In genomic region chr1:202834771-202835547, GRCh38 we compare ENCODE assay signal across 12 cellular contexts. TPM values are rescaled to one million over a fixed set of nuclear protein-coding genes. Genes with fewer than 3 reads are reported as not detected.
DNase-seq lines count a peak whose midpoint lies in the region; ATAC-seq and TF ChIP-seq lines count a peak whose summit lies in the region.
"Had no signal": no experiment of that assay in that cellular context is flagged by ENCODE, and none has a peak within 500 bp of the region (broad histone marks: within the 10 kb centered on the region; RNA-seq: fewer than 3 reads in every experiment).

No MANE protein-coding gene starts in this region.

- intact Hi-C loops in esophagus squamous epithelium (cut with DNase I) = no loop called here

- peak overlapping the region; percentile 84 for H3K27ac Mint-ChIP-seq in activated CD8-positive, alpha-beta T cell treated with anti-CD3 and anti-CD28 coated beads, Interleukin-2, amount 10 ng/mL, durations not matched to agents 7 days and 5 days
- H3K27ac Mint-ChIP-seq in stimulated activated naive CD8-positive, alpha-beta T cell treated with anti-CD3 and anti-CD28 coated beads, Interleukin-15, amount 100 ng/mL, for 72 hours = no peak overlapping the region

- POLR2A ChIA-PET in activated CD8-positive, alpha-beta T cell treated with anti-CD3 and anti-CD28 coated beads, Interleukin-2, amount 10 ng/mL, durations not matched to agents 7 days and 5 days (lab: Charles Lee) = interaction anchor here (1.2 to 1.9 kb wide), 4 partner anchors 9 to 92 kb away, joined by 3 to 10 read pairs (median 4); partner anchors contain the start of genes KLHL12 and PCAT6

- H3K36me3 Mint-ChIP-seq in activated CD8-positive, alpha-beta T cell treated with anti-CD3 and anti-CD28 coated beads, Interleukin-2, amount 10 ng/mL, durations not matched to agents 7 days and 5 days (ENCODE audit: low read depth) = no peaks in the 10 kb centered on the region

- H3K4me3 ChIP-seq in esophagus squamous epithelium = no peak overlapping the region
- no peak overlapping the region for H3K4me3 ChIP-seq in foreskin fibroblast (ENCODE audit: low read depth in 1 of 2, low read length in 2 of 2)
- H3K4me3 ChIP-seq: body of pancreas, hepatocyte, spleen had no signal

- in situ Hi-C loops in G401 (cut with HindIII; ENCODE audit: low sequenced_read_pairs) = no loop called here

- H3K4me1 ChIP-seq in esophagus squamous epithelium = peaks cover 34 to 49% (median 34%) of the 10 kb centered on the region in 3 donors
- H3K4me1 ChIP-seq: body of pancreas had no signal

- CTCF ChIA-PET in activated CD8-positive, alpha-beta T cell treated with anti-CD3 and anti-CD28 coated beads, Interleukin-2, amount 10 ng/mL, durations not matched to agents 7 days and 5 days (lab: Charles Lee) = interaction anchor here (0.8 to 1.8 kb wide), 5 partner anchors 9 to 54 kb away, joined by 3 to 6 read pairs (median 3); partner anchors contain the start of gene KDM5B

- TF ChIP-seq CTCF in esophagus squamous epithelium (IDR thresholded peaks at IDR 0.05) = no peak
- no peak for TF ChIP-seq CTCF in foreskin fibroblast (IDR thresholded peaks at IDR 0.05; ENCODE audit: low read depth, low read length)

- H3K9me3 ChIP-seq in esophagus squamous epithelium = no peaks in the 10 kb centered on the region
- H3K9me3 ChIP-seq: body of pancreas, spleen had no signal

- no peaks in the 10 kb centered on the region for H3K27me3 Mint-ChIP-seq in activated CD8-positive, alpha-beta T cell treated with anti-CD3 and anti-CD28 coated beads, Interleukin-2, amount 10 ng/mL, durations not matched to agents 7 days and 5 days (ENCODE audit: low read depth)
- peaks cover 13% of the 10 kb centered on the region for H3K27me3 Mint-ChIP-seq in stimulated activated naive CD8-positive, alpha-beta T cell treated with anti-CD3 and anti-CD28 coated beads, Interleukin-15, amount 100 ng/mL, for 72 hours

- H3K27me3 ChIP-seq in esophagus squamous epithelium = no peaks in the 10 kb centered on the region
- H3K27me3 ChIP-seq: body of pancreas, hepatocyte had no signal

- no peaks in the 10 kb centered on the region for H3K36me3 ChIP-seq in esophagus squamous epithelium
- H3K36me3 ChIP-seq: spleen had no signal

- DNase-seq in activated naive CD4-positive, alpha-beta T cell treated with Interleukin-2 at 50 U/mL for 16 hours = peak; percentile 37
- DNase-seq in activated naive CD4-positive, alpha-beta T cell (lab: John Stamatoyannopoulos, UW) = no peak
- peak; percentile 41 for DNase-seq in activated CD8-positive, alpha-beta T cell treated with anti-CD3 and anti-CD28 coated beads, Interleukin-2, amount 10 ng/mL, durations not matched to agents 7 days and 5 days
- DNase-seq in esophagus squamous epithelium (lab: John Stamatoyannopoulos, UW) (no peak), RKO (ENCODE audit: low spot score) (no peak), foreskin fibroblast (no peak), G401 (ENCODE audit: low spot score) (no peak)
- DNase-seq in stimulated activated naive CD8-positive, alpha-beta T cell treated with anti-CD3 and anti-CD28 coated beads, Interleukin-15, amount 100 ng/mL, for 72 hours = no peak
- DNase-seq: body of pancreas, spleen had no signal

- H3K27ac ChIP-seq in esophagus squamous epithelium = peak overlapping the region; percentile 65 to 72 (median 70)
- H3K27ac ChIP-seq: body of pancreas, hepatocyte, spleen had no signal

- peak overlapping the region; percentile 49 for H3K4me3 Mint-ChIP-seq in activated CD8-positive, alpha-beta T cell treated with anti-CD3 and anti-CD28 coated beads, Interleukin-2, amount 10 ng/mL, durations not matched to agents 7 days and 5 days
- H3K4me3 Mint-ChIP-seq in stimulated activated naive CD8-positive, alpha-beta T cell treated with anti-CD3 and anti-CD28 coated beads, Interleukin-15, amount 100 ng/mL, for 72 hours = peak overlapping the region; percentile 45 to 56

- no peaks in the 10 kb centered on the region for H3K9me3 Mint-ChIP-seq in activated CD8-positive, alpha-beta T cell treated with anti-CD3 and anti-CD28 coated beads, Interleukin-2, amount 10 ng/mL, durations not matched to agents 7 days and 5 days (ENCODE audit: insufficient read depth)
- H3K9me3 Mint-ChIP-seq in stimulated activated naive CD8-positive, alpha-beta T cell treated with anti-CD3 and anti-CD28 coated beads, Interleukin-15, amount 100 ng/mL, for 72 hours = no peaks in the 10 kb centered on the region

- peak; percentile 43 for ATAC-seq in activated CD8-positive, alpha-beta T cell treated with anti-CD3 and anti-CD28 coated beads, Interleukin-2, amount 10 ng/mL, durations not matched to agents 7 days and 5 days
- peak; percentile 62 for ATAC-seq in stimulated activated naive CD8-positive, alpha-beta T cell treated with anti-CD3 and anti-CD28 coated beads, Interleukin-15, amount 100 ng/mL, for 72 hours
- ATAC-seq: body of pancreas had no signal

- no peak for TF ChIP-seq POLR2A in esophagus squamous epithelium (IDR thresholded peaks at IDR 0.05)

- H3K4me1 Mint-ChIP-seq in activated CD8-positive, alpha-beta T cell treated with anti-CD3 and anti-CD28 coated beads, Interleukin-2, amount 10 ng/mL, durations not matched to agents 7 days and 5 days (ENCODE audit: low read depth) = peaks cover 71% of the 10 kb centered on the region
- H3K4me1 Mint-ChIP-seq in stimulated activated naive CD8-positive, alpha-beta T cell treated with anti-CD3 and anti-CD28 coated beads, Interleukin-15, amount 100 ng/mL, for 72 hours = peaks cover 54% of the 10 kb centered on the region

- 46 to 48% methylated on average over 6 to 9 of the region's 10 CpGs for WGBS in esophagus squamous epithelium, 2 donors

RNA-seq across cellular contexts. Expression of gene PCAT6, which starts 24.2 kb away (rescaled TPM):
- total RNA-seq in activated CD8-positive, alpha-beta T cell treated with anti-CD3 and anti-CD28 coated beads, Interleukin-2, amount 10 ng/mL, durations not matched to agents 7 days and 5 days = under 1 TPM in 1 of 2 experiments, not detected in 1; 0.83 TPM
- 1 to 10 TPM in 2 of 4 donors, under 1 TPM in 2; 0.57 to 1.2 (median 1.1) TPM for total RNA-seq in esophagus squamous epithelium
- total RNA-seq in G401 (2014; rRNA removed; shearing (Covaris generic)) = not detected in 2 replicates
- total RNA-seq: body of pancreas, liver had no signal

RNA-seq across cellular contexts. Expression of gene KDM5B, which starts 26.7 kb away (rescaled TPM):
- total RNA-seq in activated CD8-positive, alpha-beta T cell treated with anti-CD3 and anti-CD28 coated beads, Interleukin-2, amount 10 ng/mL, durations not matched to agents 7 days and 5 days = 10 to 100 TPM; 47.6 to 52.2 TPM
- 10 to 100 TPM; 41.2 to 88.9 (median 60.3) TPM for total RNA-seq in esophagus squamous epithelium
- 22.2 and 31.1 TPM in 2 replicates for total RNA-seq in G401 (2014; rRNA removed; shearing (Covaris generic))

RNA-seq across cellular contexts. Expression of gene RABIF, which starts 54.0 kb away (rescaled TPM):
- 10 to 100 TPM; 13.6 TPM for total RNA-seq in activated CD8-positive, alpha-beta T cell treated with anti-CD3 and anti-CD28 coated beads, Interleukin-2, amount 10 ng/mL, durations not matched to agents 7 days and 5 days
- total RNA-seq in esophagus squamous epithelium = 10 to 100 TPM in 2 of 4 donors, 1 to 10 TPM in 2; 4.9 to 10.4 (median 8.0) TPM
- total RNA-seq in G401 (2014; rRNA removed; shearing (Covaris generic)) = 5.2 and 7.1 TPM in 2 replicates

Comparison
In these comparisons a context has a peak if more than half of its experiments do, and no peak if none do; other contexts are left out.
1. DNase-seq: peak in activated naive CD4-positive, alpha-beta T cell treated with Interleukin-2 at 50 U/mL for 16 hours (single experiment) and activated CD8-positive, alpha-beta T cell treated with anti-CD3 and anti-CD28 coated beads, Interleukin-2, amount 10 ng/mL, durations not matched to agents 7 days and 5 days (single experiment); none in activated naive CD4-positive, alpha-beta T cell (0 of 4), esophagus squamous epithelium (single experiment), stimulated activated naive CD8-positive, alpha-beta T cell treated with anti-CD3 and anti-CD28 coated beads, Interleukin-15, amount 100 ng/mL, for 72 hours (0 of 2), RKO (single experiment), foreskin fibroblast (0 of 2) and G401 (single experiment).